In the genomic region with DNA sequence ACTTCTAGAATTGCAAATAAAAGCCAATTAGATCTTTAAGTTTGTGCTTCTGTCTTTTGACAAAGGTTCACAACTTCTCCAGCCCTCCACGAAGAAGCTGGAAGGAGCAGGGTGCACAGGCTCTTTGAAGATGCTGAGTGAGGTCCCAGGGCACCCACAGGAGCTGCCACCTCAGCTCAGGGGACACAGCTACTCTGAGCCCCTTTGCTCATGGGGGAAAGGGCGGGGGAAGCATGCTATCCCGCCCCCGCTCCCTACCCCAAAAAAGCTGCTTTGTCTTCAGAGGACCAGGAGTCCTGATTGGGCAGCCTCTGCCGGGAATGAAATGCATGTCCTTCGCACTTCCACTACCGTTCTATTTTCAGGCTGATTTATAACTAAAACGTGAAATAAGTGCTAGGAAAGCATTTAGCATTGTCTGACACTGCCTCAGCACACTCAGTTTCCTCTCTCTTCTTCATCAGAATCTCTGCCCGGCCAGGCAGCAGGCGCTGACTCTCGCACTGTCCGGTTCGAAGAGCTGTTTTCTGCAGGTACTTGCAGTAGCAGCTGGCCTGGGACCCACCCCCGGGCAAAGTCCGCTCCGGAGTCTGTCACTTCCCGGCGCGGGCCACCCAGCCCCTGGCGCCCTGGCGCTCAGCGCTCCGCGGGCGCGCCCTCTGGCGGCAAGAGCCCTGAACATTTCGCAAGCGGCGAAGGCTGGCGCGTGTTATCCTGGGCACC, we compare ENCODE assay signal across 8 cellular contexts. TPM values are rescaled to one million over a fixed set of nuclear protein-coding genes. Genes with fewer than 3 reads are reported as not detected.
DNase-seq lines count a peak whose midpoint lies in the region; ATAC-seq and TF ChIP-seq lines count a peak whose summit lies in the region.

No MANE protein-coding gene starts in this region.

- peak overlapping the region; percentile 46 for H3K4me3 Mint-ChIP-seq in T-helper 1 cell treated with Interleukin-12 subunit alpha and Interleukin-12 subunit beta and Interleukin-4 antibody, amounts not matched to agents 30 μg/mL and 1 μg/mL, for 36 hours

- no peaks in the 10 kb centered on the region for H3K9me3 Mint-ChIP-seq in T-helper 1 cell treated with Interleukin-12 subunit alpha and Interleukin-12 subunit beta and Interleukin-4 antibody, amounts not matched to agents 30 μg/mL and 1 μg/mL, for 36 hours

- DNase-seq in NCI-H1105 treated with DMSO at 0.1 percent for 48 hours (lab: John Stamatoyannopoulos, UW) = peak; percentile 58
- DNase-seq in amniotic stem cell (lab: John Stamatoyannopoulos, UW) = peak; percentile 9
- DNase-seq in right atrium auricular region (ENCODE audit: low spot score) = peak; percentile 82
- DNase-seq in aorta = peak; percentile 89 to 95

- peaks cover 1% of the 10 kb centered on the region for H3K4me1 Mint-ChIP-seq in T-helper 1 cell treated with Interleukin-12 subunit alpha and Interleukin-12 subunit beta and Interleukin-4 antibody, amounts not matched to agents 30 μg/mL and 1 μg/mL, for 36 hours (ENCODE audit: low read depth)

- intact Hi-C loops in aorta (cut with DNase I) = no loop called here

- ATAC-seq in HG02678 (IDR thresholded peaks at IDR 0.05; ENCODE audit: unreplicated experiment) (peak; percentile 96), aorta (ENCODE audit: low FRiP score) (peak; percentile 94)

- H3K9ac ChIP-seq in rectal smooth muscle tissue (ENCODE audit: low read length) = no peak overlapping the region

- H3K36me3 ChIP-seq in right atrium auricular region (no peaks in the 10 kb centered on the region), rectal smooth muscle tissue (ENCODE audit: control insufficient read depth, insufficient read depth, low read length) (no peaks in the 10 kb centered on the region), aorta (ENCODE audit: control insufficient read depth in 1 of 2, insufficient read depth in 2 of 2, low read length in 1 of 2) (no peaks in the 10 kb centered on the region)

- H3K4me3 ChIP-seq in GM12875 (ENCODE audit: low read depth, low read length) (no peak overlapping the region), right atrium auricular region (peak overlapping the region; percentile 4 to 29), rectal smooth muscle tissue (ENCODE audit: low read length) (peak overlapping the region; percentile 41), aorta (ENCODE audit: low read length in 2 of 2) (no peak overlapping the region)

- peaks cover 0 to 10% of the 10 kb centered on the region in 2 donors for H3K4me1 ChIP-seq in right atrium auricular region
- H3K4me1 ChIP-seq in rectal smooth muscle tissue (ENCODE audit: control insufficient read depth, insufficient read depth, low read length) = no peaks in the 10 kb centered on the region
- H3K4me1 ChIP-seq in aorta (ENCODE audit: control insufficient read depth in 1 of 2, insufficient read depth in 2 of 2, low read length in 2 of 2) = no peaks in the 10 kb centered on the region

- H3K9me3 ChIP-seq in right atrium auricular region (no peaks in the 10 kb centered on the region), aorta (ENCODE audit: control insufficient read depth, low read length) (peaks cover 1% of the 10 kb centered on the region)

- H3K27ac Mint-ChIP-seq in T-helper 1 cell treated with Interleukin-12 subunit alpha and Interleukin-12 subunit beta and Interleukin-4 antibody, amounts not matched to agents 30 μg/mL and 1 μg/mL, for 36 hours = no peak overlapping the region

- no peak overlapping the region for H3K27ac ChIP-seq in right atrium auricular region
- no peak overlapping the region for H3K27ac ChIP-seq in rectal smooth muscle tissue (ENCODE audit: low read depth, low read length)
- no peak overlapping the region for H3K27ac ChIP-seq in aorta (ENCODE audit: low read depth in 1 of 2, low read length in 2 of 2)

- H3K36me3 Mint-ChIP-seq in T-helper 1 cell treated with Interleukin-12 subunit alpha and Interleukin-12 subunit beta and Interleukin-4 antibody, amounts not matched to agents 30 μg/mL and 1 μg/mL, for 36 hours (ENCODE audit: low read depth) = no peaks in the 10 kb centered on the region

- 9% methylated on average over 32 of the region's 32 CpGs for WGBS in aorta, 2 donors

- H3K27me3 ChIP-seq in right atrium auricular region (no peaks in the 10 kb centered on the region), rectal smooth muscle tissue (ENCODE audit: control insufficient read depth, insufficient read depth, low read length) (no peaks in the 10 kb centered on the region), aorta (ENCODE audit: control insufficient read depth in 1 of 2, insufficient read depth in 2 of 2, low read length in 1 of 2) (peaks cover 0 to 2% of the 10 kb centered on the region in 2 donors)

- TF ChIP-seq CTCF in GM12875 (IDR thresholded peaks at IDR 0.05; ENCODE audit: borderline replicate concordance, insufficient read depth, low read depth, low read length) = peak; percentile 93
- TF ChIP-seq CTCF in right atrium auricular region (IDR thresholded peaks at IDR 0.05) = peak; percentile 84 to 96

- peaks cover 9% of the 10 kb centered on the region for H3K27me3 Mint-ChIP-seq in T-helper 1 cell treated with Interleukin-12 subunit alpha and Interleukin-12 subunit beta and Interleukin-4 antibody, amounts not matched to agents 30 μg/mL and 1 μg/mL, for 36 hours (ENCODE audit: low read depth)

RNA-seq across cellular contexts. Expression of a gene that starts 45.5 kb away (rescaled TPM):
- total RNA-seq in right atrium auricular region = 1 to 10 TPM; 4.1 TPM
- total RNA-seq in aorta = 1 to 10 TPM; 6.4 to 9.2 TPM
- 1 to 10 TPM; 1.8 to 4.9 TPM for polyA plus RNA-seq in aorta

Comparison
In these comparisons a context has a peak if more than half of its experiments do, and no peak if none do; other contexts are left out.
1. H3K4me3 ChIP-seq: peak in right atrium auricular region (2 of 2) and rectal smooth muscle tissue (single experiment); none in GM12875 (single experiment) and aorta (0 of 2).
2. DNase-seq: peak in every context shown above with its lines; median percentile 92 in aorta; 82 in right atrium auricular region; 58 in NCI-H1105 treated with DMSO at 0.1 percent for 48 hours; 9 in amniotic stem cell.